Comparison of ENCODE assay signal across 1 cellular context in the genomic region with DNA sequence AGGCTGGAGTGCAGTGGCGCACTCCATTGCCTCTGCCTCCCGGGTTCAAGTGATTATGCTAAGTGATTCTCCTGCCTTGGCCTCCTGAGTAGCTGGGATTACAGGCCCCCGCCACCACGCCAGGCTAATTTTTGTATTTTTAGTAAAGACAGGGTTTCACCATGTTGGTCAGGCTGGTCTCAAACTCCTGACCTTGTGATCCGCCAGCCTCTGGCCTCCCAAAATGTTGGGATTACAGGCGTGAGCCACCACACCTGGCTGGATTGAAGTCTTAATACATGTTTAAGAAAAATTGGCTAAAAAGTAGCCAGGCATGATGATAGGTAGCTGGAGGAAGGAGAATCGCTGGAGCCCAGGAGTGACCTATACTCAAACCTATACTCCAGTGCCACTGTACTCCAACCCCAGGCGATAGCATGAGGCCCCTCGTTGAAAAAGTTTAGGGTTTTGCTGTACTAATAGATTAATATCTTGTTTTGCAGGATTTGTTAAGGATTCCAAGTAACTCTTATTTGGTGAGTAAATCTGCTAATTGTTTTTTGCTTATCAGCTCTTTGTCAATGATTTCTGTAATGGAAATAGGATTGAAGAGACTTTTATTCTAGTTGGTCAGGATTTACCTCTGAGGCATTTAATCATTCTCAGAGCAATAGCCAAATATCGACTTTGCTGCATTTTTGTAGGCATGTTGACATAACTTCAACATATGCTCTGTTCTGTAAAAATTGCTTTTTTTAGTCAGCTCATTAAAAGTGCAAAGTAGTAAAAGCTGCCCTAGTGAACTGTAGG.
A peak's percentile ranks its signal among the peaks of the same experiment; 100 is the strongest.
TF ChIP-seq lines count a peak whose summit lies in the region.

No MANE protein-coding gene starts in this region.

TF ChIP-seq in WTC11, 78 proteins besides CTCF, POLR2A, EP300 and RAD21 (continued from another document and continues in another):
- TF ChIP-seq, protein P1, sequence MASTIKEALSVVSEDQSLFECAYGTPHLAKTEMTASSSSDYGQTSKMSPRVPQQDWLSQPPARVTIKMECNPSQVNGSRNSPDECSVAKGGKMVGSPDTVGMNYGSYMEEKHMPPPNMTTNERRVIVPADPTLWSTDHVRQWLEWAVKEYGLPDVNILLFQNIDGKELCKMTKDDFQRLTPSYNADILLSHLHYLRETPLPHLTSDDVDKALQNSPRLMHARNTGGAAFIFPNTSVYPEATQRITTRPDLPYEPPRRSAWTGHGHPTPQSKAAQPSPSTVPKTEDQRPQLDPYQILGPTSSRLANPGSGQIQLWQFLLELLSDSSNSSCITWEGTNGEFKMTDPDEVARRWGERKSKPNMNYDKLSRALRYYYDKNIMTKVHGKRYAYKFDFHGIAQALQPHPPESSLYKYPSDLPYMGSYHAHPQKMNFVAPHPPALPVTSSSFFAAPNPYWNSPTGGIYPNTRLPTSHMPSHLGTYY (CRISPR knock-in tag; IDR thresholded peaks at IDR 0.05), result peak; percentile 82; the same call in 1 of the 2 replicates
- TF ChIP-seq, protein P2, sequence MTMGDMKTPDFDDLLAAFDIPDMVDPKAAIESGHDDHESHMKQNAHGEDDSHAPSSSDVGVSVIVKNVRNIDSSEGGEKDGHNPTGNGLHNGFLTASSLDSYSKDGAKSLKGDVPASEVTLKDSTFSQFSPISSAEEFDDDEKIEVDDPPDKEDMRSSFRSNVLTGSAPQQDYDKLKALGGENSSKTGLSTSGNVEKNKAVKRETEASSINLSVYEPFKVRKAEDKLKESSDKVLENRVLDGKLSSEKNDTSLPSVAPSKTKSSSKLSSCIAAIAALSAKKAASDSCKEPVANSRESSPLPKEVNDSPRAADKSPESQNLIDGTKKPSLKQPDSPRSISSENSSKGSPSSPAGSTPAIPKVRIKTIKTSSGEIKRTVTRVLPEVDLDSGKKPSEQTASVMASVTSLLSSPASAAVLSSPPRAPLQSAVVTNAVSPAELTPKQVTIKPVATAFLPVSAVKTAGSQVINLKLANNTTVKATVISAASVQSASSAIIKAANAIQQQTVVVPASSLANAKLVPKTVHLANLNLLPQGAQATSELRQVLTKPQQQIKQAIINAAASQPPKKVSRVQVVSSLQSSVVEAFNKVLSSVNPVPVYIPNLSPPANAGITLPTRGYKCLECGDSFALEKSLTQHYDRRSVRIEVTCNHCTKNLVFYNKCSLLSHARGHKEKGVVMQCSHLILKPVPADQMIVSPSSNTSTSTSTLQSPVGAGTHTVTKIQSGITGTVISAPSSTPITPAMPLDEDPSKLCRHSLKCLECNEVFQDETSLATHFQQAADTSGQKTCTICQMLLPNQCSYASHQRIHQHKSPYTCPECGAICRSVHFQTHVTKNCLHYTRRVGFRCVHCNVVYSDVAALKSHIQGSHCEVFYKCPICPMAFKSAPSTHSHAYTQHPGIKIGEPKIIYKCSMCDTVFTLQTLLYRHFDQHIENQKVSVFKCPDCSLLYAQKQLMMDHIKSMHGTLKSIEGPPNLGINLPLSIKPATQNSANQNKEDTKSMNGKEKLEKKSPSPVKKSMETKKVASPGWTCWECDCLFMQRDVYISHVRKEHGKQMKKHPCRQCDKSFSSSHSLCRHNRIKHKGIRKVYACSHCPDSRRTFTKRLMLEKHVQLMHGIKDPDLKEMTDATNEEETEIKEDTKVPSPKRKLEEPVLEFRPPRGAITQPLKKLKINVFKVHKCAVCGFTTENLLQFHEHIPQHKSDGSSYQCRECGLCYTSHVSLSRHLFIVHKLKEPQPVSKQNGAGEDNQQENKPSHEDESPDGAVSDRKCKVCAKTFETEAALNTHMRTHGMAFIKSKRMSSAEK (CRISPR knock-in tag; IDR thresholded peaks at IDR 0.05; ENCODE audit: borderline replicate concordance), result peak; percentile 78
- TF ChIP-seq JAZF1 (CRISPR knock-in tag; IDR thresholded peaks at IDR 0.05), result no peak
- TF ChIP-seq SMAD3 (CRISPR knock-in tag; IDR thresholded peaks at IDR 0.05; ENCODE audit: borderline replicate concordance), result no peak
- TF ChIP-seq, protein P3, sequence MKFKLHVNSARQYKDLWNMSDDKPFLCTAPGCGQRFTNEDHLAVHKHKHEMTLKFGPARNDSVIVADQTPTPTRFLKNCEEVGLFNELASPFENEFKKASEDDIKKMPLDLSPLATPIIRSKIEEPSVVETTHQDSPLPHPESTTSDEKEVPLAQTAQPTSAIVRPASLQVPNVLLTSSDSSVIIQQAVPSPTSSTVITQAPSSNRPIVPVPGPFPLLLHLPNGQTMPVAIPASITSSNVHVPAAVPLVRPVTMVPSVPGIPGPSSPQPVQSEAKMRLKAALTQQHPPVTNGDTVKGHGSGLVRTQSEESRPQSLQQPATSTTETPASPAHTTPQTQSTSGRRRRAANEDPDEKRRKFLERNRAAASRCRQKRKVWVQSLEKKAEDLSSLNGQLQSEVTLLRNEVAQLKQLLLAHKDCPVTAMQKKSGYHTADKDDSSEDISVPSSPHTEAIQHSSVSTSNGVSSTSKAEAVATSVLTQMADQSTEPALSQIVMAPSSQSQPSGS (CRISPR knock-in tag; IDR thresholded peaks at IDR 0.05; ENCODE audit: borderline replicate concordance, low read depth), result no peak
- TF ChIP-seq, protein P4, sequence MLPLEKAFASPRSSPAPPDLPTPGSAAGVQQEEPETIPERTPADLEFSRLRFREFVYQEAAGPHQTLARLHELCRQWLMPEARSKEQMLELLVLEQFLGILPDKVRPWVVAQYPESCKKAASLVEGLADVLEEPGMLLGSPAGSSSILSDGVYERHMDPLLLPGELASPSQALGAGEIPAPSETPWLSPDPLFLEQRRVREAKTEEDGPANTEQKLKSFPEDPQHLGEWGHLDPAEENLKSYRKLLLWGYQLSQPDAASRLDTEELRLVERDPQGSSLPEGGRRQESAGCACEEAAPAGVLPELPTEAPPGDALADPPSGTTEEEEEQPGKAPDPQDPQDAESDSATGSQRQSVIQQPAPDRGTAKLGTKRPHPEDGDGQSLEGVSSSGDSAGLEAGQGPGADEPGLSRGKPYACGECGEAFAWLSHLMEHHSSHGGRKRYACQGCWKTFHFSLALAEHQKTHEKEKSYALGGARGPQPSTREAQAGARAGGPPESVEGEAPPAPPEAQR (CRISPR knock-in tag; IDR thresholded peaks at IDR 0.05), result no peak
- TF ChIP-seq, protein P5, sequence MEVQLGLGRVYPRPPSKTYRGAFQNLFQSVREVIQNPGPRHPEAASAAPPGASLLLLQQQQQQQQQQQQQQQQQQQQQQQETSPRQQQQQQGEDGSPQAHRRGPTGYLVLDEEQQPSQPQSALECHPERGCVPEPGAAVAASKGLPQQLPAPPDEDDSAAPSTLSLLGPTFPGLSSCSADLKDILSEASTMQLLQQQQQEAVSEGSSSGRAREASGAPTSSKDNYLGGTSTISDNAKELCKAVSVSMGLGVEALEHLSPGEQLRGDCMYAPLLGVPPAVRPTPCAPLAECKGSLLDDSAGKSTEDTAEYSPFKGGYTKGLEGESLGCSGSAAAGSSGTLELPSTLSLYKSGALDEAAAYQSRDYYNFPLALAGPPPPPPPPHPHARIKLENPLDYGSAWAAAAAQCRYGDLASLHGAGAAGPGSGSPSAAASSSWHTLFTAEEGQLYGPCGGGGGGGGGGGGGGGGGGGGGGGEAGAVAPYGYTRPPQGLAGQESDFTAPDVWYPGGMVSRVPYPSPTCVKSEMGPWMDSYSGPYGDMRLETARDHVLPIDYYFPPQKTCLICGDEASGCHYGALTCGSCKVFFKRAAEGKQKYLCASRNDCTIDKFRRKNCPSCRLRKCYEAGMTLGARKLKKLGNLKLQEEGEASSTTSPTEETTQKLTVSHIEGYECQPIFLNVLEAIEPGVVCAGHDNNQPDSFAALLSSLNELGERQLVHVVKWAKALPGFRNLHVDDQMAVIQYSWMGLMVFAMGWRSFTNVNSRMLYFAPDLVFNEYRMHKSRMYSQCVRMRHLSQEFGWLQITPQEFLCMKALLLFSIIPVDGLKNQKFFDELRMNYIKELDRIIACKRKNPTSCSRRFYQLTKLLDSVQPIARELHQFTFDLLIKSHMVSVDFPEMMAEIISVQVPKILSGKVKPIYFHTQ (CRISPR knock-in tag; IDR thresholded peaks at IDR 0.05), result peak; percentile 77; the same call in 1 of the 2 replicates
- TF ChIP-seq SOX15 (CRISPR knock-in tag; IDR thresholded peaks at IDR 0.05), result no peak
- TF ChIP-seq, protein P6, sequence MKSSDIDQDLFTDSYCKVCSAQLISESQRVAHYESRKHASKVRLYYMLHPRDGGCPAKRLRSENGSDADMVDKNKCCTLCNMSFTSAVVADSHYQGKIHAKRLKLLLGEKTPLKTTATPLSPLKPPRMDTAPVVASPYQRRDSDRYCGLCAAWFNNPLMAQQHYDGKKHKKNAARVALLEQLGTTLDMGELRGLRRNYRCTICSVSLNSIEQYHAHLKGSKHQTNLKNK (CRISPR knock-in tag; IDR thresholded peaks at IDR 0.05), result no peak
- TF ChIP-seq GRHL2 (CRISPR knock-in tag; IDR thresholded peaks at IDR 0.05; ENCODE audit: insufficient replicate concordance, severe bottlenecking), result no peak
- TF ChIP-seq, protein P7, sequence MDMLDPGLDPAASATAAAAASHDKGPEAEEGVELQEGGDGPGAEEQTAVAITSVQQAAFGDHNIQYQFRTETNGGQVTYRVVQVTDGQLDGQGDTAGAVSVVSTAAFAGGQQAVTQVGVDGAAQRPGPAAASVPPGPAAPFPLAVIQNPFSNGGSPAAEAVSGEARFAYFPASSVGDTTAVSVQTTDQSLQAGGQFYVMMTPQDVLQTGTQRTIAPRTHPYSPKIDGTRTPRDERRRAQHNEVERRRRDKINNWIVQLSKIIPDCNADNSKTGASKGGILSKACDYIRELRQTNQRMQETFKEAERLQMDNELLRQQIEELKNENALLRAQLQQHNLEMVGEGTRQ (CRISPR knock-in tag; IDR thresholded peaks at IDR 0.05), result no peak
- TF ChIP-seq E2F4 (CRISPR knock-in tag; IDR thresholded peaks at IDR 0.05; ENCODE audit: borderline replicate concordance, low read depth), result no peak
- no peak; the same call in 1 of the 2 replicates for TF ChIP-seq RORB (CRISPR knock-in tag; IDR thresholded peaks at IDR 0.05)
- no peak for TF ChIP-seq ZNF263 (CRISPR knock-in tag; IDR thresholded peaks at IDR 0.05; ENCODE audit: low read depth)
- TF ChIP-seq IRF2 (CRISPR knock-in tag; IDR thresholded peaks at IDR 0.05; ENCODE audit: borderline replicate concordance, low read depth), result no peak
- TF ChIP-seq ZBTB21 (CRISPR knock-in tag; IDR thresholded peaks at IDR 0.05; ENCODE audit: borderline replicate concordance), result no peak
- TF ChIP-seq MXD4 (CRISPR knock-in tag; IDR thresholded peaks at IDR 0.05; ENCODE audit: borderline replicate concordance), result no peak
- peak; percentile 81; the same call in 1 of the 2 replicates for TF ChIP-seq NFATC4 (CRISPR knock-in tag; IDR thresholded peaks at IDR 0.05)
- no peak for TF ChIP-seq HMGA2 (CRISPR knock-in tag; IDR thresholded peaks at IDR 0.05)
- TF ChIP-seq FOXJ3 (CRISPR knock-in tag; IDR thresholded peaks at IDR 0.05; ENCODE audit: borderline replicate concordance), result no peak
- no peak for TF ChIP-seq KAT7 (CRISPR knock-in tag; IDR thresholded peaks at IDR 0.05; ENCODE audit: borderline replicate concordance)
- TF ChIP-seq, protein P8, sequence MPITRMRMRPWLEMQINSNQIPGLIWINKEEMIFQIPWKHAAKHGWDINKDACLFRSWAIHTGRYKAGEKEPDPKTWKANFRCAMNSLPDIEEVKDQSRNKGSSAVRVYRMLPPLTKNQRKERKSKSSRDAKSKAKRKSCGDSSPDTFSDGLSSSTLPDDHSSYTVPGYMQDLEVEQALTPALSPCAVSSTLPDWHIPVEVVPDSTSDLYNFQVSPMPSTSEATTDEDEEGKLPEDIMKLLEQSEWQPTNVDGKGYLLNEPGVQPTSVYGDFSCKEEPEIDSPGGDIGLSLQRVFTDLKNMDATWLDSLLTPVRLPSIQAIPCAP (CRISPR knock-in tag; IDR thresholded peaks at IDR 0.05), result no peak
- no peak for TF ChIP-seq OVOL2 (CRISPR knock-in tag; IDR thresholded peaks at IDR 0.05; ENCODE audit: borderline replicate concordance)
- TF ChIP-seq SP1 (CRISPR knock-in tag; conservative IDR thresholded peaks at IDR 0.05), result 0 out of 2 replicates have a peak, but pooled peaks have one; percentile 25
- TF ChIP-seq ZNF232 (CRISPR knock-in tag; IDR thresholded peaks at IDR 0.05), result 0 out of 2 replicates have a peak, but pooled peaks have one; percentile 37
- peak; percentile 48; the same call in 1 of the 2 replicates for TF ChIP-seq ZNF416 (CRISPR knock-in tag; IDR thresholded peaks at IDR 0.05)
- TF ChIP-seq ZNF512 (CRISPR knock-in tag; IDR thresholded peaks at IDR 0.05; ENCODE audit: borderline replicate concordance), result no peak
- TF ChIP-seq, protein P9, sequence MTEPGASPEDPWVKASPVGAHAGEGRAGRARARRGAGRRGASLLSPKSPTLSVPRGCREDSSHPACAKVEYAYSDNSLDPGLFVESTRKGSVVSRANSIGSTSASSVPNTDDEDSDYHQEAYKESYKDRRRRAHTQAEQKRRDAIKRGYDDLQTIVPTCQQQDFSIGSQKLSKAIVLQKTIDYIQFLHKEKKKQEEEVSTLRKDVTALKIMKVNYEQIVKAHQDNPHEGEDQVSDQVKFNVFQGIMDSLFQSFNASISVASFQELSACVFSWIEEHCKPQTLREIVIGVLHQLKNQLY (CRISPR knock-in tag; IDR thresholded peaks at IDR 0.05), result no peak
